Comparison of ENCODE assay signal across 8 cellular contexts in genomic region chr19:19461671-19462622, GRCh38. TPM values are rescaled to one million over a fixed set of nuclear protein-coding genes. Genes with fewer than 3 reads are reported as not detected.
DNase-seq lines count a peak whose midpoint lies in the region; ATAC-seq and TF ChIP-seq lines count a peak whose summit lies in the region.

No MANE protein-coding gene starts in this region.

- H3K4me3 ChIP-seq in stomach smooth muscle (ENCODE audit: low read length in 2 of 2) = peak overlapping the region; percentile 26 to 63

- no peaks in the 10 kb centered on the region for H3K27me3 ChIP-seq in stomach smooth muscle (ENCODE audit: control insufficient read depth in 1 of 2, insufficient read depth in 2 of 2, low read length in 2 of 2)

- H3K9me3 ChIP-seq in ES-I3 (ENCODE audit: control insufficient read depth, insufficient read depth, low read length) (no peaks in the 10 kb centered on the region), stomach smooth muscle (ENCODE audit: control insufficient read depth in 2 of 2, low read length in 2 of 2) (no peaks in the 10 kb centered on the region)

- H3K4me1 Mint-ChIP-seq in chondrocyte (ENCODE audit: low read depth) = peaks cover 72% of the 10 kb centered on the region

- peak overlapping the region; percentile 41 for H3K4me3 Mint-ChIP-seq in chondrocyte (ENCODE audit: unreplicated experiment)

- H3K9ac ChIP-seq in ES-I3 (ENCODE audit: low read depth, low read length) (peak overlapping the region; percentile 21; the same call in 1 of the 2 replicates), stomach smooth muscle (ENCODE audit: low read length in 2 of 2) (peak overlapping the region; percentile 12 to 62)

- H3K27me3 Mint-ChIP-seq in chondrocyte (ENCODE audit: low read depth) = no peaks in the 10 kb centered on the region

- peaks cover 50% of the 10 kb centered on the region for H3K4me1 ChIP-seq in ES-I3 (ENCODE audit: insufficient read depth, low read length)
- H3K4me1 ChIP-seq in stomach smooth muscle (ENCODE audit: control insufficient read depth, insufficient read depth, low read length) = peaks cover 56% of the 10 kb centered on the region

- peaks cover 15% of the 10 kb centered on the region for H3K36me3 Mint-ChIP-seq in chondrocyte (ENCODE audit: low read depth)

- H3K27ac ChIP-seq in stomach smooth muscle (ENCODE audit: low read length) = peak overlapping the region; percentile 84

- DNase-seq in NCI-H524 treated with DMSO at 0.1 percent for 48 hours (lab: John Stamatoyannopoulos, UW) (peak; percentile 64), chondrocyte (ENCODE audit: low spot score) (peak; percentile 77), left lobe of liver (ENCODE audit: low spot score) (no peak), NK-92 (lab: John Stamatoyannopoulos, UW; ENCODE audit: unreplicated experiment) (no peak)
- no peak for DNase-seq in activated CD4-positive, CD25-positive, alpha-beta regulatory T cell treated with anti-CD3 and anti-CD28 coated beads, Interleukin-2, amount 50 U/mL, for 72 hours

- peak; percentile 45 for ATAC-seq in left lobe of liver
- ATAC-seq in HG03378 (IDR thresholded peaks at IDR 0.05; ENCODE audit: unreplicated experiment) = no peak

- H3K27ac Mint-ChIP-seq in chondrocyte (ENCODE audit: unreplicated experiment) = peak overlapping the region; percentile 94

- peaks cover 15% of the 10 kb centered on the region for H3K36me3 ChIP-seq in ES-I3 (ENCODE audit: insufficient read depth, low read length)
- peaks cover 10 to 13% of the 10 kb centered on the region in 2 donors for H3K36me3 ChIP-seq in stomach smooth muscle (ENCODE audit: control insufficient read depth in 2 of 2, insufficient read depth in 2 of 2, low read length in 2 of 2)

- no peaks in the 10 kb centered on the region for H3K9me3 Mint-ChIP-seq in chondrocyte (ENCODE audit: low read depth)

- TF ChIP-seq CTCF in chondrocyte (IDR thresholded peaks at IDR 0.05) = no peak

RNA-seq across cellular contexts. Expression of gene TSSK6, which starts 53.4 kb away (rescaled TPM):
- 1.3 to 1.8 TPM (median 1.4 TPM) in 3 replicates for total RNA-seq in chondrocyte
- 1.8 TPM for total RNA-seq in left lobe of liver

RNA-seq across cellular contexts. Expression of gene NDUFA13, which starts 54.1 kb away (rescaled TPM):
- 313 to 316 TPM (median 313 TPM) in 3 replicates for total RNA-seq in chondrocyte
- total RNA-seq in left lobe of liver = 200 TPM

RNA-seq across cellular contexts. Expression of gene GATAD2A, which starts 56.5 kb away (rescaled TPM):
- total RNA-seq in chondrocyte (68.9 to 83.7 TPM (median 82.6 TPM) in 3 replicates), left lobe of liver (36.1 TPM)

Comparison
In these comparisons a context has a peak if more than half of its experiments do, and no peak if none do; other contexts are left out.
1. DNase-seq: peak in NCI-H524 treated with DMSO at 0.1 percent for 48 hours (single experiment) and chondrocyte (single experiment); none in left lobe of liver (single experiment), activated CD4-positive, CD25-positive, alpha-beta regulatory T cell treated with anti-CD3 and anti-CD28 coated beads, Interleukin-2, amount 50 U/mL, for 72 hours (single experiment) and NK-92 (single experiment).